ENCODE assay signal across 21 cellular contexts in the genomic region with DNA sequence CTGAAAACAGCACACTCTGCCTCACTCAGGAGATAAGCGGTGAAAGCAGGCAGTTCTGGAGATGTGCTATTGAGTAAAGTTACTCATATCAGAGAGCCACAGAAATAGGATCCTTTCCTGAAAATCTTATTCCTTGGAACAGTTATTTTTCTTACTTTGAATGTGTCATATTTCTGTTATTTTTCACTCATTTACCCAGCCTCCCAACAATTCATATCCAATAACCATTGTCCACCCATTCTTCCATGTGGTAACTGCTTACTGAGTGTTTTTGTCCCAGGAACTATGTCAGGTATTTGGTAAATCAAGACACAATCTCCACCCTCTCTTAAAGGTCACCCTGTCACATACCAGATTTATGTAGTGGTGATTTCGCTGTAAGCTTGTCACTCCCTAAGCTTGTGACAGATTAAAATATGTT.
DNase-seq lines count a peak whose midpoint lies in the region; ATAC-seq, FAIRE-seq and TF ChIP-seq lines count a peak whose summit lies in the region.
"Had no signal": no experiment of that assay in that cellular context is flagged by ENCODE, and none has a peak within 500 bp of the region (broad histone marks: within the 10 kb centered on the region; RNA-seq: fewer than 3 reads in every experiment).

No MANE protein-coding gene starts in this region.

- ATAC-seq in lower lobe of right lung: peak; percentile 37 to 66
- ATAC-seq in HG03045 (IDR thresholded peaks at IDR 0.05; ENCODE audit: unreplicated experiment): no peak
- ATAC-seq: activated naive CD4-positive, alpha-beta T cell treated with anti-CD3 and anti-CD28 coated beads, Interleukin-2, amount 50 U/mL, for 72 hours; naive thymus-derived CD8-positive, alpha-beta T cell had no signal

- H3K27ac Mint-ChIP-seq in astrocyte (ENCODE audit: unreplicated experiment): peak overlapping the region; percentile 77
- H3K27ac Mint-ChIP-seq: activated naive CD4-positive, alpha-beta T cell treated with anti-CD3 and anti-CD28 coated beads, Interleukin-2, amount 50 U/mL, for 72 hours had no signal

- 71% methylated on average over 2 of the region's 2 CpGs for WGBS in suprapubic skin
- WGBS in testis, 2 donors: 54 to 72% methylated on average over 2 of the region's 2 CpGs

- no peak overlapping the region for H3K4me3 Mint-ChIP-seq in astrocyte (ENCODE audit: unreplicated experiment)
- H3K4me3 Mint-ChIP-seq: naive thymus-derived CD8-positive, alpha-beta T cell had no signal

- peak; percentile 8 for DNase-seq in NCI-H82 (lab: John Stamatoyannopoulos, UW)
- DNase-seq in NCI-H82 treated with DMSO at 0.1 percent for 48 hours (lab: John Stamatoyannopoulos, UW; ENCODE audit: unreplicated experiment): no peak
- DNase-seq in astrocyte (ENCODE audit: low read depth): peak; percentile 74
- no peak for DNase-seq in lower lobe of right lung
- DNase-seq in suprapubic skin (ENCODE audit: low spot score in 2 of 2): no peak
- DNase-seq in testis: no peak
- no peak for DNase-seq in activated naive CD4-positive, alpha-beta T cell (lab: John Stamatoyannopoulos, UW)
- DNase-seq: activated CD4-positive, alpha-beta T cell treated with anti-CD3 and anti-CD28 coated beads, Interleukin-2, amount 50 U/mL, for 1 hour; activated T-cell treated with anti-CD3 and anti-CD28 coated beads, Interleukin-2, amount 50 U/mL, for 1 hour; C1 segment of cervical spinal cord; erythroblast; glutamatergic neuron; mammary epithelial cell; naive thymus-derived CD8-positive, alpha-beta T cell; NCI-H187 treated with DMSO at 0.1 percent for 48 hours; stimulated activated CD4-positive, alpha-beta T cell treated with anti-CD3 and anti-CD28 coated beads, Interleukin-12 subunit alpha, Interleukin-12 subunit beta, amount 100 ng/mL, for 4 hours had no signal

- TF ChIP-seq CTCF in astrocyte (IDR thresholded peaks at IDR 0.05; ENCODE audit: insufficient read depth, low read depth, low read length) (no peak), lower lobe of right lung (IDR thresholded peaks at IDR 0.05) (no peak), suprapubic skin (IDR thresholded peaks at IDR 0.05) (no peak), testis (IDR thresholded peaks at IDR 0.05) (no peak)

- H4K20me1 ChIP-seq in astrocyte (ENCODE audit: insufficient read depth, low read length): no peaks in the 10 kb centered on the region

- TF ChIP-seq EP300 in suprapubic skin (IDR thresholded peaks at IDR 0.05): no peak

- H2AFZ ChIP-seq in astrocyte (ENCODE audit: low read depth, low read length): no peak overlapping the region

- TF ChIP-seq POLR2A in suprapubic skin (IDR thresholded peaks at IDR 0.05): no peak
- TF ChIP-seq POLR2A in testis (IDR thresholded peaks at IDR 0.05): no peak

- no peak overlapping the region for H3K4me3 ChIP-seq in astrocyte (ENCODE audit: insufficient read depth, low read depth, low read length)
- no peak overlapping the region for H3K4me3 ChIP-seq in lower lobe of right lung
- H3K4me3 ChIP-seq in suprapubic skin: no peak overlapping the region
- H3K4me3 ChIP-seq in testis: no peak overlapping the region

- H3K36me3 ChIP-seq in astrocyte (ENCODE audit: insufficient read depth, low read length) (peaks cover 3% of the 10 kb centered on the region), lower lobe of right lung (peaks cover 20% of the 10 kb centered on the region), suprapubic skin (peaks cover 19% of the 10 kb centered on the region), testis (ENCODE audit: low read depth, missing control alignments) (no peaks in the 10 kb centered on the region)

- H3K36me3 Mint-ChIP-seq in astrocyte (ENCODE audit: low read depth, unreplicated experiment): peaks cover 11% of the 10 kb centered on the region

- H3K4me2 ChIP-seq in astrocyte (ENCODE audit: low read length): no peak overlapping the region

- no peak for FAIRE-seq in astrocyte (lab: Jason Lieb, UNC)
- FAIRE-seq: bronchial epithelial cell, GM12892 had no signal

- H3K4me1 ChIP-seq in astrocyte (ENCODE audit: insufficient read depth, low read length): peaks cover 20% of the 10 kb centered on the region
- peaks cover 21% of the 10 kb centered on the region for H3K4me1 ChIP-seq in lower lobe of right lung
- peaks cover 27% of the 10 kb centered on the region for H3K4me1 ChIP-seq in suprapubic skin
- peaks cover 20% of the 10 kb centered on the region for H3K4me1 ChIP-seq in testis

- no peaks in the 10 kb centered on the region for H3K9me3 Mint-ChIP-seq in astrocyte (ENCODE audit: unreplicated experiment)
- H3K9me3 Mint-ChIP-seq: activated naive CD4-positive, alpha-beta T cell treated with anti-CD3 and anti-CD28 coated beads, Interleukin-2, amount 50 U/mL, for 72 hours had no signal

- peaks cover 39% of the 10 kb centered on the region for H3K4me1 Mint-ChIP-seq in astrocyte (ENCODE audit: low read depth, unreplicated experiment)

- H3K27me3 ChIP-seq in astrocyte (ENCODE audit: insufficient read depth, low read length) (no peaks in the 10 kb centered on the region), lower lobe of right lung (ENCODE audit: low read depth) (no peaks in the 10 kb centered on the region), suprapubic skin (no peaks in the 10 kb centered on the region), testis (no peaks in the 10 kb centered on the region)

- no peak overlapping the region for H3K27ac ChIP-seq in astrocyte (ENCODE audit: low read depth, low read length)
- H3K27ac ChIP-seq in lower lobe of right lung: no peak overlapping the region
- H3K27ac ChIP-seq in suprapubic skin: peak overlapping the region; percentile 28
- peak overlapping the region in 1 of 2 donors; percentile 61 for H3K27ac ChIP-seq in testis
- H3K27ac ChIP-seq: 22Rv1 had no signal

- H3K9ac ChIP-seq in astrocyte (ENCODE audit: low read length): no peak overlapping the region

- H3K9me3 ChIP-seq in astrocyte (ENCODE audit: insufficient read depth, low read depth, low read length) (no peaks in the 10 kb centered on the region), lower lobe of right lung (no peaks in the 10 kb centered on the region), suprapubic skin (no peaks in the 10 kb centered on the region), testis (no peaks in the 10 kb centered on the region)

- H3K79me2 ChIP-seq in astrocyte (ENCODE audit: insufficient read depth, low read length): no peaks in the 10 kb centered on the region

- intact Hi-C loops in lower lobe of right lung (cut with DNase I) (no loop called here), testis (cut with DNase I; ENCODE audit: low total_unique reads) (no loop called here)

- H3K27me3 Mint-ChIP-seq in astrocyte (ENCODE audit: low read depth, unreplicated experiment): no peaks in the 10 kb centered on the region
- H3K27me3 Mint-ChIP-seq: naive thymus-derived CD8-positive, alpha-beta T cell had no signal

Comparison
In these comparisons a context has a peak if more than half of its experiments do, and no peak if none do; other contexts are left out.
1. DNase-seq: peak in NCI-H82 (single experiment) and astrocyte (single experiment); none in NCI-H82 treated with DMSO at 0.1 percent for 48 hours (single experiment), lower lobe of right lung (single experiment), suprapubic skin (0 of 2), testis (single experiment) and activated naive CD4-positive, alpha-beta T cell (0 of 4).